In the genomic region with DNA sequence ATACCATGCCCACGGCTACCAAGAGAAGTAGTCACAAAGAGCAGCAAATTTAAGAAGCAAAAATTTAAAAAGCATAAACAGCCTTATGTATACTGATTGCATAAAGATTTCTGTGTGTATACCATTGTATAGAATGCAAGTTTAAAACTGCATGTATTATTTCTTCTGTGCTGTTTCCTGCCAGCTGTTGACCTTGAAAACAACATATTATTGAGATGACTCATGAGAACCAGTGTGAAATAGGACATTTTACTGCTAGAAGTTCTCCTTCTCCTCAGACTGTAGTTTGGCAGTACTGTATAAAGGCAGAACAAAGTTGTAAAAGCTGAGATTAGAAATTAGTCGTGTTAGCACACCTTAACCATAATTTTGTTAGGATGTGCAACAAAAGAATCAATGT, we compare ENCODE assay signal across 11 cellular contexts. TPM values are rescaled to one million over a fixed set of nuclear protein-coding genes. Genes with fewer than 3 reads are reported as not detected.
A peak's percentile ranks its signal among the peaks of the same experiment; 100 is the strongest.
DNase-seq lines count a peak whose midpoint lies in the region; ATAC-seq and TF ChIP-seq lines count a peak whose summit lies in the region.
"Had no signal": no experiment of that assay in that cellular context is flagged by ENCODE, and none has a peak within 500 bp of the region (broad histone marks: within the 10 kb centered on the region; RNA-seq: fewer than 3 reads in every experiment).

No MANE protein-coding gene starts in this region.

- intact Hi-C loops in MCF 10A (cut with micrococcal nuclease) (loop anchor here (2.0 to 10.0 kb wide), 6 partner anchors 41 to 513 kb away; a partner anchor contains a TSS), breast epithelium (cut with DNase I; ENCODE audit: low total_unique reads) (no loop called here)

- H3K9me3 ChIP-seq in breast epithelium (no peaks in the 10 kb centered on the region), hepatocyte (ENCODE audit: low read depth) (no peaks in the 10 kb centered on the region)

- peaks cover 25% of the 10 kb centered on the region for H3K4me1 Mint-ChIP-seq in MCF 10A (ENCODE audit: insufficient read depth, unreplicated experiment)

- no peaks in the 10 kb centered on the region for H4K20me1 ChIP-seq in hepatocyte (ENCODE audit: insufficient read depth, poor library complexity, severe bottlenecking)

- H3K9me2 ChIP-seq in hepatocyte (replicated peaks; ENCODE audit: insufficient read depth): no peaks in the 10 kb centered on the region

- no peaks in the 10 kb centered on the region for H3K27me3 ChIP-seq in breast epithelium
- H3K27me3 ChIP-seq in hepatocyte: no peaks in the 10 kb centered on the region

- ATAC-seq in HG03354 (IDR thresholded peaks at IDR 0.05; ENCODE audit: poor library complexity, severe bottlenecking, unreplicated experiment): no peak
- ATAC-seq: activated naive CD4-positive, alpha-beta T cell treated with anti-CD3 and anti-CD28 coated beads, Interleukin-2, amount 50 U/mL, for 72 hours had no signal

- peak overlapping the region; percentile 18 for H3K4me3 Mint-ChIP-seq in MCF 10A (ENCODE audit: unreplicated experiment)

- no TSS peak for BruUV-seq in MCF 10A (replicated peaks; lab: Mats Ljungman, UMichigan)

- TF ChIP-seq POLR2A in breast epithelium (IDR thresholded peaks at IDR 0.05): no peak

- POLR2A ChIA-PET in MCF 10A (lab: Yijun Ruan, JAX): interaction anchor here (0.5 to 2.8 kb wide), 6 partner anchors 9 to 851 kb away, joined by 4 to 23 read pairs (median 5); a partner anchor contains a TSS

- DNase-seq in MCF 10A (ENCODE audit: unreplicated experiment) (peak; percentile 67), breast epithelium (ENCODE audit: low spot score in 2 of 2) (no peak), amniotic stem cell (lab: John Stamatoyannopoulos, UW) (peak; percentile 9), hepatocyte (ENCODE audit: low spot score) (peak; percentile 40), HK-2 (ENCODE audit: unreplicated experiment) (no peak), NCI-H2107 treated with DMSO at 0.1 percent for 48 hours (lab: John Stamatoyannopoulos, UW; ENCODE audit: unreplicated experiment) (no peak), middle frontal gyrus (ENCODE audit: extremely low spot score, low spot score) (no peak)
- DNase-seq: AML-193 had no signal

- WGBS in hepatocyte (ENCODE audit: low lambda C conversion rate, missing lambda C conversion rate): 60% methylated on average over 2 of the region's 2 CpGs

- H3K4me3 ChIP-seq in breast epithelium: no peak overlapping the region
- no peak overlapping the region for H3K4me3 ChIP-seq in hepatocyte

- no peak overlapping the region for H2AFZ ChIP-seq in hepatocyte

- no peaks in the 10 kb centered on the region for H3K79me2 ChIP-seq in hepatocyte

- TF ChIP-seq CTCF in MCF 10A (IDR thresholded peaks at IDR 0.05; ENCODE audit: unreplicated experiment) (no peak), breast epithelium (IDR thresholded peaks at IDR 0.05) (no peak), hepatocyte (IDR thresholded peaks at IDR 0.05; ENCODE audit: poor library complexity) (no peak)

- no peak overlapping the region for H3K27ac Mint-ChIP-seq in MCF 10A (ENCODE audit: low read depth, unreplicated experiment)
- H3K27ac Mint-ChIP-seq: activated naive CD4-positive, alpha-beta T cell treated with anti-CD3 and anti-CD28 coated beads, Interleukin-2, amount 50 U/mL, for 72 hours; progenitor cell of endocrine pancreas had no signal

- no peaks in the 10 kb centered on the region for H3K36me3 Mint-ChIP-seq in MCF 10A (ENCODE audit: insufficient read depth, unreplicated experiment)
- H3K36me3 Mint-ChIP-seq: activated naive CD4-positive, alpha-beta T cell treated with anti-CD3 and anti-CD28 coated beads, Interleukin-2, amount 50 U/mL, for 72 hours had no signal

- H3K27me3 Mint-ChIP-seq in MCF 10A (ENCODE audit: insufficient read depth, unreplicated experiment): no peaks in the 10 kb centered on the region
- H3K27me3 Mint-ChIP-seq: progenitor cell of endocrine pancreas had no signal

- CTCF ChIA-PET in MCF 10A (lab: Yijun Ruan, JAX): no interaction called here

- H3K4me1 ChIP-seq in breast epithelium (no peaks in the 10 kb centered on the region), hepatocyte (ENCODE audit: insufficient read depth) (peaks cover 24% of the 10 kb centered on the region)

- H3K27ac ChIP-seq in breast epithelium (peak overlapping the region in 1 of 2 donors; percentile 38), hepatocyte (peak overlapping the region; percentile 72)

- peak overlapping the region; percentile 32 for H3K4me2 ChIP-seq in hepatocyte

- no peaks in the 10 kb centered on the region for H3K9me3 Mint-ChIP-seq in MCF 10A (ENCODE audit: unreplicated experiment)
- H3K9me3 Mint-ChIP-seq: activated naive CD4-positive, alpha-beta T cell treated with anti-CD3 and anti-CD28 coated beads, Interleukin-2, amount 50 U/mL, for 72 hours had no signal

- H3K36me3 ChIP-seq in breast epithelium (no peaks in the 10 kb centered on the region), hepatocyte (replicated peaks; ENCODE audit: insufficient read depth, low read depth) (no peaks in the 10 kb centered on the region)

RNA-seq across cellular contexts. Expression of a gene that starts 42.3 kb away (rescaled TPM):
- total RNA-seq in MCF 10A (2022) (39.4 and 48.9 TPM in 2 replicates), breast epithelium (100 to 1,000 TPM in 1 of 3 donors, 10 to 100 TPM in 2; 90.7 to 107 (median 92.2) TPM), hepatocyte (64.5 and 77.6 TPM in 2 replicates)
- 98.4 and 114 TPM in 2 replicates for polyA plus RNA-seq in hepatocyte

Comparison
In these comparisons a context has a peak if more than half of its experiments do, and no peak if none do; other contexts are left out.
1. DNase-seq: peak in MCF 10A (single experiment), amniotic stem cell (single experiment) and hepatocyte (single experiment); none in breast epithelium (0 of 2), HK-2 (single experiment), NCI-H2107 treated with DMSO at 0.1 percent for 48 hours (single experiment) and middle frontal gyrus (single experiment).